Comparison of ENCODE assay signal across 8 cellular contexts in the genomic region with DNA sequence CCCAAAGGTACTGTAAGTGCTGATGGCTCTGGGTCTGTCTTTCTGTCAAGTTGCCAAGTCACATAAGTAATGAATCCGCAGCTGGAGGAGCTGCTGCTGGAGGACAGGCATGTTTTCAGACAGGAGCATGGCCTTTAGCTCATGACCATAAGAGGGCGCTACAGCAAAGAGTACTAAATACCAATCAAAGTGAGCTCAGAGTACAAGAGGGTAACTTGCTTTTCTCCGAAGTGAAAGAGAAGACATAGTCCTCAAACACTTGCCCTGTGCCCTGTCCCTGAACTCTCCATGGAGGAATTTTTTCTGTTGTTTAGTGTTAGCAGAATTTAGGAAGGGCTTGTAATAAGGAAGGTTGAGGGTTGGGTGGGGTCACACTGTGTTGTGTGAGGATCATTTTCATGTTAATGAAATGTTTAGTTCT. TPM values are rescaled to one million over a fixed set of nuclear protein-coding genes. Genes with fewer than 3 reads are reported as not detected.
DNase-seq lines count a peak whose midpoint lies in the region; ATAC-seq and TF ChIP-seq lines count a peak whose summit lies in the region.

No MANE protein-coding gene starts in this region.

- no peaks in the 10 kb centered on the region for H4K20me1 ChIP-seq in OCI-LY3 (ENCODE audit: insufficient read depth, low read length)

- no peak overlapping the region for H3K4me3 ChIP-seq in OCI-LY3 (ENCODE audit: low read length)

- peaks cover 11% of the 10 kb centered on the region for H3K36me3 ChIP-seq in OCI-LY3 (replicated peaks; ENCODE audit: low read depth, low read length)

- H3K9ac ChIP-seq in OCI-LY3 (ENCODE audit: low read length) = no peak overlapping the region

- no peaks in the 10 kb centered on the region for H3K79me2 ChIP-seq in OCI-LY3 (ENCODE audit: low read length)

- TF ChIP-seq CTCF in OCI-LY3 (IDR thresholded peaks at IDR 0.05; ENCODE audit: low read depth, low read length) = peak; percentile 83

- no peak overlapping the region for H3K27ac ChIP-seq in OCI-LY3 (ENCODE audit: low read length)

- no peaks in the 10 kb centered on the region for H3K9me3 ChIP-seq in OCI-LY3 (ENCODE audit: insufficient read depth, low read length)

- no peaks in the 10 kb centered on the region for H3K4me1 ChIP-seq in OCI-LY3 (ENCODE audit: low read length)

- peak; percentile 60 for DNase-seq in COLO829 (ENCODE audit: low spot score)
- DNase-seq in HCEC 1CT = peak; percentile 55
- DNase-seq in astrocyte of the hippocampus (ENCODE audit: low read depth, low spot score) = peak; percentile 32
- peak; percentile 76 for DNase-seq in islet precursor cell
- DNase-seq in stimulated activated CD4-positive, alpha-beta T cell treated with anti-CD3 and anti-CD28 coated beads, Interleukin-2, amount 100 ng/mL, for 4 hours (ENCODE audit: low read depth) = peak; percentile 12
- no peak for DNase-seq in ureter (ENCODE audit: low spot score)

- H3K4me2 ChIP-seq in OCI-LY3 (ENCODE audit: low read length) = no peak overlapping the region

- H3K27me3 ChIP-seq in OCI-LY3 (ENCODE audit: low read depth, low read length) = no peaks in the 10 kb centered on the region

- H2AFZ ChIP-seq in OCI-LY3 (ENCODE audit: low read depth, low read length) = no peak overlapping the region

- ATAC-seq in GM18498 (IDR thresholded peaks at IDR 0.05; ENCODE audit: unreplicated experiment) = no peak

RNA-seq across cellular contexts. Expression of a gene that starts 58.0 kb away (rescaled TPM):
- total RNA-seq in ureter = 5.4 TPM
